Comparison of ENCODE assay signal across 8 cellular contexts in genomic region chr22:50189849-50190181, GRCh38. TPM values are rescaled to one million over a fixed set of nuclear protein-coding genes. Genes with fewer than 3 reads are reported as not detected.
DNase-seq lines count a peak whose midpoint lies in the region; ATAC-seq and TF ChIP-seq lines count a peak whose summit lies in the region.

No MANE protein-coding gene starts in this region.

- no peak for TF ChIP-seq CTCF in glutamatergic neuron (IDR thresholded peaks at IDR 0.05; ENCODE audit: partially characterized antibody, unreplicated experiment)

- H3K27me3 ChIP-seq in SJSA1 (replicated peaks), result no peaks in the 10 kb centered on the region

- H3K9me3 Mint-ChIP-seq in glutamatergic neuron (ENCODE audit: unreplicated experiment), result peaks cover 8% of the 10 kb centered on the region
- no peaks in the 10 kb centered on the region for H3K9me3 Mint-ChIP-seq in stimulated activated memory B cell treated with anti-CD40 and anti-IgM and Interleukin-4, amounts not matched to agents 10 μg/mL and 1 μg/mL and 100 μg/mL, for 72 hours

- peaks cover 6% of the 10 kb centered on the region for H3K27me3 Mint-ChIP-seq in glutamatergic neuron (ENCODE audit: unreplicated experiment)
- H3K27me3 Mint-ChIP-seq in stimulated activated memory B cell treated with anti-CD40 and anti-IgM and Interleukin-4, amounts not matched to agents 10 μg/mL and 1 μg/mL and 100 μg/mL, for 72 hours, result peaks cover 2% of the 10 kb centered on the region

- no peak for ATAC-seq in stimulated activated memory B cell treated with anti-CD40 and anti-IgM and Interleukin-4, amounts not matched to agents 10 μg/mL and 1 μg/mL and 100 μg/mL, for 72 hours

- H3K4me1 Mint-ChIP-seq in glutamatergic neuron (ENCODE audit: low read depth, unreplicated experiment), result peaks cover 13% of the 10 kb centered on the region
- peaks cover 74% of the 10 kb centered on the region for H3K4me1 Mint-ChIP-seq in stimulated activated memory B cell treated with anti-CD40 and anti-IgM and Interleukin-4, amounts not matched to agents 10 μg/mL and 1 μg/mL and 100 μg/mL, for 72 hours

- no peaks in the 10 kb centered on the region for H3K9me3 ChIP-seq in SJSA1 (replicated peaks)

- peak overlapping the region; percentile 52 for H3K4me3 Mint-ChIP-seq in glutamatergic neuron (ENCODE audit: unreplicated experiment)
- peak overlapping the region; percentile 87 for H3K4me3 Mint-ChIP-seq in stimulated activated memory B cell treated with anti-CD40 and anti-IgM and Interleukin-4, amounts not matched to agents 10 μg/mL and 1 μg/mL and 100 μg/mL, for 72 hours

- H3K27ac Mint-ChIP-seq in glutamatergic neuron (ENCODE audit: unreplicated experiment), result no peak overlapping the region
- H3K27ac Mint-ChIP-seq in stimulated activated memory B cell treated with anti-CD40 and anti-IgM and Interleukin-4, amounts not matched to agents 10 μg/mL and 1 μg/mL and 100 μg/mL, for 72 hours, result peak overlapping the region; percentile 97

- peak overlapping the region; percentile 42 for H3K4me3 ChIP-seq in SJSA1

- no peaks in the 10 kb centered on the region for H3K36me3 Mint-ChIP-seq in glutamatergic neuron (ENCODE audit: unreplicated experiment)
- peaks cover 11% of the 10 kb centered on the region for H3K36me3 Mint-ChIP-seq in stimulated activated memory B cell treated with anti-CD40 and anti-IgM and Interleukin-4, amounts not matched to agents 10 μg/mL and 1 μg/mL and 100 μg/mL, for 72 hours

- H3K4me1 ChIP-seq in SJSA1 (replicated peaks), result peaks cover 44% of the 10 kb centered on the region

- DNase-seq in DMS 273 (lab: John Stamatoyannopoulos, UW; ENCODE audit: unreplicated experiment) (peak; percentile 72), DMS 273 treated with DMSO at 0.1 percent for 48 hours (lab: John Stamatoyannopoulos, UW) (no peak), SJSA1 (ENCODE audit: low read depth in 1 of 2, low spot score in 2 of 2) (no peak), glutamatergic neuron (no peak), NCI-H2029 (lab: John Stamatoyannopoulos, UW) (no peak), NCI-H1930 (lab: John Stamatoyannopoulos, UW) (no peak), RKO (ENCODE audit: low spot score) (no peak)

- peak overlapping the region; percentile 61 for H3K27ac ChIP-seq in SJSA1

- H3K36me3 ChIP-seq in SJSA1, result peaks cover 52% of the 10 kb centered on the region

RNA-seq across cellular contexts. Expression of gene TRABD, which starts 4.1 kb away (rescaled TPM):
- 27.0 and 29.1 TPM in 2 replicates for total RNA-seq in SJSA1 (2014; rRNA removed; shearing (Covaris generic))
- 31.3 TPM for total RNA-seq in glutamatergic neuron (ENCODE audit: unreplicated experiment)

RNA-seq across cellular contexts. Expression of gene SELENOO, which starts 11.0 kb away (rescaled TPM):
- 16.1 and 25.1 TPM in 2 replicates for total RNA-seq in SJSA1 (2014; rRNA removed; shearing (Covaris generic))
- total RNA-seq in glutamatergic neuron (ENCODE audit: unreplicated experiment), result 23.9 TPM

RNA-seq across cellular contexts. Expression of gene PANX2, which starts 19.3 kb away (rescaled TPM):
- total RNA-seq in SJSA1 (2014; rRNA removed; shearing (Covaris generic)), result 0.13 and 0.58 TPM in 2 replicates
- 1.8 TPM for total RNA-seq in glutamatergic neuron (ENCODE audit: unreplicated experiment)

RNA-seq across cellular contexts. Expression of gene TUBGCP6, which starts 55.0 kb away (rescaled TPM):
- total RNA-seq in SJSA1 (2014; rRNA removed; shearing (Covaris generic)), result 17.4 and 25.0 TPM in 2 replicates
- total RNA-seq in glutamatergic neuron (ENCODE audit: unreplicated experiment), result 51.0 TPM
